In the genomic region with DNA sequence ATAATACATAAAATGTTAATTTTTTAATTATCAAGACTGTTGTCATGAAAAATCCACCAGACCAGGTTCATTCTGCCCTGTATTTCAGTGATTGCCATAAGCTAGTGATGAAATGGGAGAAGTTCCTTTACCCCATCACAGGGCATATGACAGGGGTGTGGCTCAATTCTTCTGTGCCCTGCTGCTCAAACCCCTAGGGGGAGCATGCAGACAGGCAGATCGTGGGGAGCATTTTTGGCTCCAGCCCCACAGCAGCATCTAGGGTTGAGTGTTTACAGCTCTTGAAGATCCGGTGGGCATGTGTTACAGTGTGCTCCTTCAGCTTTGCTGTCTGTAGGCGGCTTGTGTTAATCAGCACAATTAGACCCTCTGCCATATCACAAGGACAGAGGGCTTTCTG, we compare ENCODE assay signal across 24 cellular contexts.
DNase-seq lines count a peak whose midpoint lies in the region; ATAC-seq, FAIRE-seq and TF ChIP-seq lines count a peak whose summit lies in the region.
"Had no signal": no experiment of that assay in that cellular context is flagged by ENCODE, and none has a peak within 500 bp of the region (broad histone marks: within the 10 kb centered on the region; RNA-seq: fewer than 3 reads in every experiment).

No MANE protein-coding gene starts in this region.

- H3K27me3 ChIP-seq in H9 (ENCODE audit: insufficient read depth, low read length) = no peaks in the 10 kb centered on the region
- H3K27me3 ChIP-seq in H1 (replicated peaks in 1 of 4; ENCODE audit: control insufficient read depth in 3 of 4, extremely low read depth in 1 of 4, insufficient read depth in 3 of 4, low read length in 3 of 4) = no peaks in the 10 kb centered on the region
- H3K27me3 ChIP-seq: adrenal gland had no signal

- no peak overlapping the region for H3K4ac ChIP-seq in H9 (ENCODE audit: low read depth, low read length)
- no peak overlapping the region for H3K4ac ChIP-seq in H1 (replicated peaks; ENCODE audit: insufficient read length, low read depth, low read length)

- H3K18ac ChIP-seq in H9 (ENCODE audit: insufficient read length, low read depth, low read length) = no peak overlapping the region
- H3K18ac ChIP-seq in H1 (ENCODE audit: extremely low read depth, low read length) = no peak overlapping the region

- no peak overlapping the region for H3T11ph ChIP-seq in H9 (ENCODE audit: low read length)

- H3K4me3 Mint-ChIP-seq in H9 = no peak overlapping the region
- no peak overlapping the region for H3K4me3 Mint-ChIP-seq in activated T-helper 17 cell treated with anti-CD3 and anti-CD28 coated beads, Interleukin-2, amount 50 U/mL, for 72 hours
- H3K4me3 Mint-ChIP-seq: activated B cell treated with CpG ODN at 0.5 μM for 24 hours; CD14-positive monocyte; central memory CD8-positive, alpha-beta T cell; effector memory CD8-positive, alpha-beta T cell; mesothelial cell of epicardium; stimulated activated naive CD8-positive, alpha-beta T cell treated with anti-CD3 and anti-CD28 coated beads, Interleukin-15, Interleukin-2, amounts not matched to agents 100 ng/mL and 50 ng/mL, for 24 hours had no signal

- peaks cover 0 to 2% (median 0%) of the 10 kb centered on the region in 3 experiments; a peak in 1 of 7 replicates for H3K36me3 Mint-ChIP-seq in H9 (ENCODE audit: insufficient read depth in 1 of 3, low read depth in 3 of 3)
- H3K36me3 Mint-ChIP-seq in activated T-helper 17 cell treated with anti-CD3 and anti-CD28 coated beads, Interleukin-2, amount 50 U/mL, for 72 hours (ENCODE audit: low read depth) = no peaks in the 10 kb centered on the region
- H3K36me3 Mint-ChIP-seq: CD14-positive monocyte, mesothelial cell of epicardium had no signal

- H3K9ac ChIP-seq in H9 (ENCODE audit: extremely low read depth, insufficient read length, low read length) (no peak overlapping the region), H1 (replicated peaks in 1 of 4; ENCODE audit: extremely low read depth in 1 of 4, low read depth in 3 of 4, low read length in 3 of 4) (no peak overlapping the region)

- H2BK5ac ChIP-seq in H9 (ENCODE audit: insufficient read length, low read length) (no peak overlapping the region), H1 (ENCODE audit: low read depth, low read length) (no peak overlapping the region)

- H3K9me3 ChIP-seq in H9 (ENCODE audit: control insufficient read depth, low read depth, low read length) = no peaks in the 10 kb centered on the region
- H3K9me3 ChIP-seq in H1 (ENCODE audit: insufficient read depth in 2 of 2, low read depth in 1 of 2, low read length in 1 of 2) = no peaks in the 10 kb centered on the region
- H3K9me3 ChIP-seq: adrenal gland had no signal

- H3K36me3 ChIP-seq in H1 (ENCODE audit: control insufficient read depth in 2 of 4, insufficient read depth in 4 of 4, low read length in 3 of 4) = no peaks in the 10 kb centered on the region
- H3K36me3 ChIP-seq: adrenal gland had no signal

- TF ChIP-seq RAD21 in H1 (IDR thresholded peaks at IDR 0.05 in 1 of 2, conservative IDR thresholded peaks at IDR 0.05 in 1 of 2; ENCODE audit: low read depth in 2 of 2, low read length in 2 of 2) = peak; percentile 35 to 47; a peak in 3 of 4 replicates

- no peak overlapping the region for H3K4me2 ChIP-seq in H9 (ENCODE audit: insufficient read depth, insufficient read length, low read length)
- H3K4me2 ChIP-seq in H1 (ENCODE audit: insufficient read depth in 1 of 2, low read depth in 2 of 2, low read length in 2 of 2) = no peak overlapping the region

- no peaks in the 10 kb centered on the region for H3K27me3 Mint-ChIP-seq in H9 (ENCODE audit: low read depth)
- no peaks in the 10 kb centered on the region for H3K27me3 Mint-ChIP-seq in activated T-helper 17 cell treated with anti-CD3 and anti-CD28 coated beads, Interleukin-2, amount 50 U/mL, for 72 hours
- H3K27me3 Mint-ChIP-seq: activated B cell treated with CpG ODN at 0.5 μM for 24 hours; central memory CD8-positive, alpha-beta T cell; effector memory CD8-positive, alpha-beta T cell; stimulated activated naive CD8-positive, alpha-beta T cell treated with anti-CD3 and anti-CD28 coated beads, Interleukin-15, Interleukin-2, amounts not matched to agents 100 ng/mL and 50 ng/mL, for 24 hours had no signal

- no peaks in the 10 kb centered on the region for H3K79me1 ChIP-seq in H9 (ENCODE audit: insufficient read depth, low read depth, low read length, poor library complexity, severe bottlenecking)
- H3K79me1 ChIP-seq in H1 (ENCODE audit: low read depth, low read length) = no peaks in the 10 kb centered on the region

- H2BK15ac ChIP-seq in H9 (ENCODE audit: low read depth, low read length) (no peak overlapping the region), H1 (ENCODE audit: low read length) (no peak overlapping the region)

- H2AFZ ChIP-seq in H9 (ENCODE audit: low read length) = no peak overlapping the region
- 0 out of 2 replicates have a peak overlapping the region, but pooled peaks have one; percentile 84 for H2AFZ ChIP-seq in H1 (ENCODE audit: low read length)

- no peak overlapping the region for H3K23ac ChIP-seq in H9 (ENCODE audit: insufficient read length, low read depth, low read length)
- H3K23ac ChIP-seq in H1 (ENCODE audit: insufficient read length) = no peak overlapping the region

- DNase-seq in DMS 273 (lab: John Stamatoyannopoulos, UW; ENCODE audit: unreplicated experiment) (peak; percentile 14), DMS 273 treated with DMSO at 0.1 percent for 48 hours (lab: John Stamatoyannopoulos, UW) (no peak), H9 (no peak), NCI-H69 (lab: John Stamatoyannopoulos, UW) (peak; percentile 37), H1 (ENCODE audit: low read depth in 1 of 2, low spot score in 2 of 2) (peak in 1 of 2 experiments; percentile 13), caudate nucleus (lab: John Stamatoyannopoulos, UW) (no peak)
- DNase-seq: 8988T; activated B cell treated with CpG ODN at 0.5 μM for 24 hours; activated CD8-positive, alpha-beta memory T cell treated with anti-CD3 and anti-CD28 coated beads for 24 hours; adrenal gland; DMS79; effector memory CD8-positive, alpha-beta T cell; hypothalamus; KBM-7; NCI-H1417 treated with DMSO at 0.1 percent for 48 hours; NCI-H2227 treated with DMSO at 0.1 percent for 48 hours; stimulated activated CD4-positive, alpha-beta T cell treated with anti-CD3 and anti-CD28 coated beads, Interleukin-15, amount 100 ng/mL, for 24 hours had no signal

- H2AK5ac ChIP-seq in H9 (ENCODE audit: insufficient read length, low read length) (no peak overlapping the region), H1 (ENCODE audit: low read depth, low read length) (no peak overlapping the region)

- H3K79me2 ChIP-seq in H9 (ENCODE audit: insufficient read depth, low read length) (no peaks in the 10 kb centered on the region), H1 (ENCODE audit: control insufficient read depth in 1 of 2, insufficient read depth in 2 of 2, low read length in 2 of 2) (no peaks in the 10 kb centered on the region)

- peaks cover 0 to 2% of the 10 kb centered on the region in 2 experiments; a peak in 2 of 5 replicates for H3K9me3 Mint-ChIP-seq in H9
- peaks cover 3% of the 10 kb centered on the region for H3K9me3 Mint-ChIP-seq in activated T-helper 17 cell treated with anti-CD3 and anti-CD28 coated beads, Interleukin-2, amount 50 U/mL, for 72 hours
- H3K9me3 Mint-ChIP-seq: activated B cell treated with CpG ODN at 0.5 μM for 24 hours; activated T-helper 2 cell treated with anti-CD3 and anti-CD28 coated beads, Interferon-gamma antibody, Interleukin-2, Interleukin-4, amounts not matched to agents 10 μg/mL and 5 μg/mL and 100 μg/mL, durations not matched to agents 14 hours and 24 hours and 36 hours; central memory CD8-positive, alpha-beta T cell had no signal

- no peak overlapping the region for H3K14ac ChIP-seq in H9 (ENCODE audit: insufficient read depth, low read length)
- H3K14ac ChIP-seq in H1 (ENCODE audit: insufficient read length) = no peak overlapping the region

- H3K23me2 ChIP-seq in H9 (ENCODE audit: insufficient read length, low read depth, low read length, poor library complexity, severe bottlenecking) (no peaks in the 10 kb centered on the region), H1 (ENCODE audit: low read depth, low read length) (no peaks in the 10 kb centered on the region; the same call in 1 of the 2 replicates)

- H2BK12ac ChIP-seq in H9 (ENCODE audit: insufficient read length, low read depth, low read length) (no peak overlapping the region), H1 (ENCODE audit: low read depth, low read length) (no peak overlapping the region)

- no peak for TF ChIP-seq EP300 in H1 (IDR thresholded peaks at IDR 0.05; ENCODE audit: borderline replicate concordance in 1 of 2, low read depth in 2 of 2, low read length in 2 of 2)

- H2BK120ac ChIP-seq in H9 (ENCODE audit: low read depth, low read length, poor library complexity, severe bottlenecking) (no peak overlapping the region), H1 (replicated peaks; ENCODE audit: low read depth, low read length) (no peak overlapping the region)

- no peak for TF ChIP-seq POLR2A in H1 (IDR thresholded peaks at IDR 0.05; ENCODE audit: control extremely low read depth in 1 of 2, low read depth in 2 of 2, low read length in 2 of 2)

- POLR2A ChIA-PET in H1 (lab: Charles Lee; ENCODE audit: partially characterized antibody) = no interaction called here

- H3K27ac ChIP-seq in H9 (ENCODE audit: insufficient read length, low read depth, low read length) = no peak overlapping the region
- H3K27ac ChIP-seq in H1 (ENCODE audit: low read depth, low read length) = no peak overlapping the region
- no peak overlapping the region for H3K27ac ChIP-seq in caudate nucleus (ENCODE audit: low read depth, low read length)
- H3K27ac ChIP-seq: adrenal gland had no signal

- no peak for ATAC-seq in activated T-helper 17 cell treated with anti-CD3 and anti-CD28 coated beads, Interleukin-2, amount 50 U/mL, for 72 hours (replicated peaks)
- ATAC-seq in HG03095 (IDR thresholded peaks at IDR 0.05; ENCODE audit: unreplicated experiment) = no peak
- ATAC-seq: effector memory CD8-positive, alpha-beta T cell had no signal

- TF ChIP-seq CTCF in H9 (conservative IDR thresholded peaks at IDR 0.05) (peak; percentile 53), H1 (IDR thresholded peaks at IDR 0.05; ENCODE audit: control extremely low read depth in 1 of 3, insufficient read depth in 1 of 3, low read depth in 1 of 3, low read length in 3 of 3) (peak; percentile 38 to 62 (median 54); a peak in 3 of 4 replicates)

- H3K56ac ChIP-seq in H9 (ENCODE audit: insufficient read length, low read depth, low read length) (no peak overlapping the region), H1 (replicated peaks; ENCODE audit: insufficient read length, low read depth, low read length) (no peak overlapping the region)

- no peak overlapping the region for H4K91ac ChIP-seq in H9 (ENCODE audit: insufficient read length, low read depth, low read length)
- no peak overlapping the region for H4K91ac ChIP-seq in H1 (replicated peaks; ENCODE audit: insufficient read length, low read length)

- no peak overlapping the region for H3K4me3 ChIP-seq in H1 (ENCODE audit: extremely low read depth in 1 of 4, insufficient read depth in 2 of 4, low read depth in 3 of 4, low read length in 4 of 4)
- H3K4me3 ChIP-seq: adrenal gland had no signal

- H4K8ac ChIP-seq in H9 (replicated peaks; ENCODE audit: insufficient read length, low read depth, low read length) (no peak overlapping the region), H1 (ENCODE audit: extremely low read depth, insufficient read depth, low read length) (no peak overlapping the region)

- CTCF ChIA-PET in H1 (lab: Charles Lee; ENCODE audit: partially characterized antibody) = interaction anchor here (0.8 to 1.8 kb wide), 8 partner anchors 8 to 306 kb away, joined by 3 to 4 read pairs (median 3); no protein-coding TSS in a partner anchor

- FAIRE-seq in H1 (lab: Jason Lieb, UNC) = no peak

- H3K27ac Mint-ChIP-seq in H9 = no peak overlapping the region
- no peak overlapping the region for H3K27ac Mint-ChIP-seq in activated T-helper 17 cell treated with anti-CD3 and anti-CD28 coated beads, Interleukin-2, amount 50 U/mL, for 72 hours
- H3K27ac Mint-ChIP-seq: activated B cell treated with CpG ODN at 0.5 μM for 24 hours; activated T-helper 2 cell treated with anti-CD3 and anti-CD28 coated beads, Interferon-gamma antibody, Interleukin-2, Interleukin-4, amounts not matched to agents 10 μg/mL and 5 μg/mL and 100 μg/mL, durations not matched to agents 14 hours and 24 hours and 36 hours; CD14-positive monocyte; effector memory CD8-positive, alpha-beta T cell; mesothelial cell of epicardium; stimulated activated naive CD8-positive, alpha-beta T cell treated with anti-CD3 and anti-CD28 coated beads, Interleukin-15, Interleukin-2, amounts not matched to agents 100 ng/mL and 50 ng/mL, for 24 hours had no signal

- H4K5ac ChIP-seq in H9 (ENCODE audit: insufficient read length, low read depth, low read length) (no peak overlapping the region), H1 (ENCODE audit: insufficient read length, low read depth, low read length) (no peak overlapping the region)

- H3K4me1 Mint-ChIP-seq in H9 = no peaks in the 10 kb centered on the region
- H3K4me1 Mint-ChIP-seq in activated T-helper 17 cell treated with anti-CD3 and anti-CD28 coated beads, Interleukin-2, amount 50 U/mL, for 72 hours = no peaks in the 10 kb centered on the region
- H3K4me1 Mint-ChIP-seq: activated B cell treated with CpG ODN at 0.5 μM for 24 hours; CD14-positive monocyte; central memory CD8-positive, alpha-beta T cell; mesothelial cell of epicardium had no signal

- no peak overlapping the region for H2BK20ac ChIP-seq in H9 (ENCODE audit: low read depth, low read length, poor library complexity, severe bottlenecking)
- no peak overlapping the region for H2BK20ac ChIP-seq in H1 (ENCODE audit: low read length)

- no peaks in the 10 kb centered on the region for H4K20me1 ChIP-seq in H9 (ENCODE audit: control insufficient read depth, insufficient read depth, insufficient read length)
- H4K20me1 ChIP-seq in H1 (replicated peaks in 1 of 2; ENCODE audit: control insufficient read depth in 1 of 2, insufficient read depth in 2 of 2, low read length in 2 of 2) = no peaks in the 10 kb centered on the region

- H3K4me1 ChIP-seq in H9 (ENCODE audit: insufficient read depth, low read length) (no peaks in the 10 kb centered on the region), H1 (replicated peaks in 1 of 4; ENCODE audit: control insufficient read depth in 3 of 4, insufficient read depth in 4 of 4, low read length in 3 of 4) (no peaks in the 10 kb centered on the region)
- H3K4me1 ChIP-seq: adrenal gland had no signal

- WGBS in H9 (ENCODE audit: extremely low coverage, insufficient read length, low lambda C conversion rate) = no CpG with 5 or more reads among the region's 3 CpGs
- 84% methylated on average over 3 of the region's 3 CpGs; no CpG with 5 or more reads in 1 of the 2 experiments for WGBS in H1 (ENCODE audit: extremely low coverage in 1 of 2, insufficient coverage in 1 of 2, insufficient read length in 1 of 2, insufficient replicate concordance in 2 of 2, low coverage in 1 of 2, low lambda C conversion rate in 2 of 2, missing lambda C conversion rate in 1 of 2), 2 experiments

Comparison
In these comparisons a context has a peak if more than half of its experiments do, and no peak if none do; other contexts are left out.
1. DNase-seq: peak in DMS 273 (single experiment) and NCI-H69 (single experiment); none in DMS 273 treated with DMSO at 0.1 percent for 48 hours (single experiment), H9 (single experiment) and caudate nucleus (0 of 61).